1 cellular context compared by ENCODE assay signal in the genomic region with DNA sequence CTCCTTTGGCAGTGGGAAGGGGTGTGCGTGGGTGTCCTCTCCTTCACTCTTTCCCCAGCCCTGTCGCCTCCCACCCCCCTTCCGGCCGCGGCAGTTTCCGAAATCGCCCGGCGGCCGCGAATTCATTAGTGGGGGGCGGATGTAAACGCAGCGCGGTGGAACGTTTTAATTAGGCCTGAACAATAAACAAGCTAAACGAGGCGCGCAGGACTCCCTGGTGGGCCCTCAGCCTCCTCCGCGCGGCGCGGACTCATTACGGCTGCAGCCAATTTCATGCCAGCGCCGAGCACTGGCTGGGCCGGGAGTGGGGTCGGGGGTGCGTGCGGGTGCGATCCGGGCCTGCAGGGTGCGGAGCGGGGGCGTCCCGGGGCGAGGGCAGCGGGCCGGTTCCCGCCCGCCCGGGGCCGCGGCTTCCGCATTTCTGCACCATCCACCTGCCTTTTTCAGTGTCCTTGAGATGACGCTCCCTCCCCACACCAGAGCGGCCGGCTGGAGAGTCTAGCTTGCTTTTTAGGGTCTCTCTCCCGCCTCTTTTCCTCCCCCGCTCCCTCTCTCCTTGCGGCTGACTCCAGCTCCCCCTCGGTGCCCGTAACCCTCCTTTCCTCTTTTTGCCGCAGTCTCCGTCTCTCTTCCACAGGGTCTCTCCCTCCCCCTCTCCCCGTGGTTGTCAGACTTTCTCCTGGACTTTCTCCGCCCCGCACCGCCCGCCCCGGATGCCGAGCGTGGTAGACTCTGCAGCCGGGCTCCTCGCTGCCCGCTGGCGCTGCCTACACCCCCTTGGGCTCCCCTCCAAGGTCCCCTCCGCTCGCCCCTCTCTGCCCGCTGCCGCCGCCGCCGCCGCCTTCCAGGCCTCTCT.
TF ChIP-seq lines count a peak whose summit lies in the region.

A gene (minus strand): TSS at position 644 of the 856 bp plus-strand sequence.

TF ChIP-seq in GM12878, 131 proteins besides CTCF, POLR2A, EP300 and RAD21 (continued from another document and continues in another):
- TF ChIP-seq, protein P1, sequence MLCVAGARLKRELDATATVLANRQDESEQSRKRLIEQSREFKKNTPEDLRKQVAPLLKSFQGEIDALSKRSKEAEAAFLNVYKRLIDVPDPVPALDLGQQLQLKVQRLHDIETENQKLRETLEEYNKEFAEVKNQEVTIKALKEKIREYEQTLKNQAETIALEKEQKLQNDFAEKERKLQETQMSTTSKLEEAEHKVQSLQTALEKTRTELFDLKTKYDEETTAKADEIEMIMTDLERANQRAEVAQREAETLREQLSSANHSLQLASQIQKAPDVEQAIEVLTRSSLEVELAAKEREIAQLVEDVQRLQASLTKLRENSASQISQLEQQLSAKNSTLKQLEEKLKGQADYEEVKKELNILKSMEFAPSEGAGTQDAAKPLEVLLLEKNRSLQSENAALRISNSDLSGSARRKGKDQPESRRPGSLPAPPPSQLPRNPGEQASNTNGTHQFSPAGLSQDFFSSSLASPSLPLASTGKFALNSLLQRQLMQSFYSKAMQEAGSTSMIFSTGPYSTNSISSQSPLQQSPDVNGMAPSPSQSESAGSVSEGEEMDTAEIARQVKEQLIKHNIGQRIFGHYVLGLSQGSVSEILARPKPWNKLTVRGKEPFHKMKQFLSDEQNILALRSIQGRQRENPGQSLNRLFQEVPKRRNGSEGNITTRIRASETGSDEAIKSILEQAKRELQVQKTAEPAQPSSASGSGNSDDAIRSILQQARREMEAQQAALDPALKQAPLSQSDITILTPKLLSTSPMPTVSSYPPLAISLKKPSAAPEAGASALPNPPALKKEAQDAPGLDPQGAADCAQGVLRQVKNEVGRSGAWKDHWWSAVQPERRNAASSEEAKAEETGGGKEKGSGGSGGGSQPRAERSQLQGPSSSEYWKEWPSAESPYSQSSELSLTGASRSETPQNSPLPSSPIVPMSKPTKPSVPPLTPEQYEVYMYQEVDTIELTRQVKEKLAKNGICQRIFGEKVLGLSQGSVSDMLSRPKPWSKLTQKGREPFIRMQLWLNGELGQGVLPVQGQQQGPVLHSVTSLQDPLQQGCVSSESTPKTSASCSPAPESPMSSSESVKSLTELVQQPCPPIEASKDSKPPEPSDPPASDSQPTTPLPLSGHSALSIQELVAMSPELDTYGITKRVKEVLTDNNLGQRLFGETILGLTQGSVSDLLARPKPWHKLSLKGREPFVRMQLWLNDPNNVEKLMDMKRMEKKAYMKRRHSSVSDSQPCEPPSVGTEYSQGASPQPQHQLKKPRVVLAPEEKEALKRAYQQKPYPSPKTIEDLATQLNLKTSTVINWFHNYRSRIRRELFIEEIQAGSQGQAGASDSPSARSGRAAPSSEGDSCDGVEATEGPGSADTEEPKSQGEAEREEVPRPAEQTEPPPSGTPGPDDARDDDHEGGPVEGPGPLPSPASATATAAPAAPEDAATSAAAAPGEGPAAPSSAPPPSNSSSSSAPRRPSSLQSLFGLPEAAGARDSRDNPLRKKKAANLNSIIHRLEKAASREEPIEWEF (IDR thresholded peaks at IDR 0.05; ENCODE audit: insufficient replicate concordance, low read depth, low read length): no peak
- TF ChIP-seq STAT3 (IDR thresholded peaks at IDR 0.05; ENCODE audit: low read depth, low read length) (no peak), ZNF24 (IDR thresholded peaks at IDR 0.05) (peak; percentile 60; the same call in 1 of the 2 replicates), WRNIP1 (IDR thresholded peaks at IDR 0.05; ENCODE audit: borderline replicate concordance, low read depth, low read length) (no peak), RELA (IDR thresholded peaks at IDR 0.05; ENCODE audit: borderline replicate concordance, partially characterized antibody) (no peak), TCF7 (IDR thresholded peaks at IDR 0.05; ENCODE audit: borderline replicate concordance) (no peak), IKZF2 (IDR thresholded peaks at IDR 0.05) (peak; percentile 6 to 38; a peak in 2 of 4 replicates), PAX8 (IDR thresholded peaks at IDR 0.05) (no peak), CHD1 (IDR thresholded peaks at IDR 0.05; ENCODE audit: low read depth, low read length) (no peak), RB1 (IDR thresholded peaks at IDR 0.05; ENCODE audit: borderline replicate concordance) (peak; percentile 78; the same call in 1 of the 2 replicates), ZNF622 (IDR thresholded peaks at IDR 0.05) (no peak), IRF4 (IDR thresholded peaks at IDR 0.05; ENCODE audit: low read depth, low read length) (no peak), CEBPB (IDR thresholded peaks at IDR 0.05; ENCODE audit: borderline replicate concordance in 1 of 2, low read depth in 2 of 2, low read length in 2 of 2) (no peak), NR2C2 (IDR thresholded peaks at IDR 0.05; ENCODE audit: borderline replicate concordance, control insufficient read depth, insufficient read length, low read depth) (no peak), MEF2A (IDR thresholded peaks at IDR 0.05; ENCODE audit: insufficient read depth, low read depth, low read length) (no peak), SMARCA5 (IDR thresholded peaks at IDR 0.05) (peak; percentile 34; the same call in 1 of the 2 replicates), HCFC1 (IDR thresholded peaks at IDR 0.05; ENCODE audit: low read length) (no peak), RCOR1 (conservative IDR thresholded peaks at IDR 0.05; ENCODE audit: low read depth, low read length) (no peak), SMC3 (IDR thresholded peaks at IDR 0.05; ENCODE audit: borderline replicate concordance, low read length) (no peak), POLR2AphosphoS5 (IDR thresholded peaks at IDR 0.05; ENCODE audit: low read length) (peak; percentile 41; the same call in 1 of the 2 replicates), SMAD5 (IDR thresholded peaks at IDR 0.05; ENCODE audit: low read depth) (no peak), NFYA (IDR thresholded peaks at IDR 0.05; ENCODE audit: borderline replicate concordance, low read depth, low read length) (no peak), NFIC (IDR thresholded peaks at IDR 0.05; ENCODE audit: low read depth, low read length) (no peak), TAF1 (IDR thresholded peaks at IDR 0.05; ENCODE audit: borderline replicate concordance, low read depth, low read length) (no peak; the same call in 1 of the 2 replicates), PAX5 (IDR thresholded peaks at IDR 0.05; ENCODE audit: borderline replicate concordance, low read depth, low read length) (peak; percentile 95; the same call in 1 of the 2 replicates), CREM (IDR thresholded peaks at IDR 0.05; ENCODE audit: low read depth) (no peak; the same call in 1 of the 2 replicates)
- TF ChIP-seq, protein P2, sequence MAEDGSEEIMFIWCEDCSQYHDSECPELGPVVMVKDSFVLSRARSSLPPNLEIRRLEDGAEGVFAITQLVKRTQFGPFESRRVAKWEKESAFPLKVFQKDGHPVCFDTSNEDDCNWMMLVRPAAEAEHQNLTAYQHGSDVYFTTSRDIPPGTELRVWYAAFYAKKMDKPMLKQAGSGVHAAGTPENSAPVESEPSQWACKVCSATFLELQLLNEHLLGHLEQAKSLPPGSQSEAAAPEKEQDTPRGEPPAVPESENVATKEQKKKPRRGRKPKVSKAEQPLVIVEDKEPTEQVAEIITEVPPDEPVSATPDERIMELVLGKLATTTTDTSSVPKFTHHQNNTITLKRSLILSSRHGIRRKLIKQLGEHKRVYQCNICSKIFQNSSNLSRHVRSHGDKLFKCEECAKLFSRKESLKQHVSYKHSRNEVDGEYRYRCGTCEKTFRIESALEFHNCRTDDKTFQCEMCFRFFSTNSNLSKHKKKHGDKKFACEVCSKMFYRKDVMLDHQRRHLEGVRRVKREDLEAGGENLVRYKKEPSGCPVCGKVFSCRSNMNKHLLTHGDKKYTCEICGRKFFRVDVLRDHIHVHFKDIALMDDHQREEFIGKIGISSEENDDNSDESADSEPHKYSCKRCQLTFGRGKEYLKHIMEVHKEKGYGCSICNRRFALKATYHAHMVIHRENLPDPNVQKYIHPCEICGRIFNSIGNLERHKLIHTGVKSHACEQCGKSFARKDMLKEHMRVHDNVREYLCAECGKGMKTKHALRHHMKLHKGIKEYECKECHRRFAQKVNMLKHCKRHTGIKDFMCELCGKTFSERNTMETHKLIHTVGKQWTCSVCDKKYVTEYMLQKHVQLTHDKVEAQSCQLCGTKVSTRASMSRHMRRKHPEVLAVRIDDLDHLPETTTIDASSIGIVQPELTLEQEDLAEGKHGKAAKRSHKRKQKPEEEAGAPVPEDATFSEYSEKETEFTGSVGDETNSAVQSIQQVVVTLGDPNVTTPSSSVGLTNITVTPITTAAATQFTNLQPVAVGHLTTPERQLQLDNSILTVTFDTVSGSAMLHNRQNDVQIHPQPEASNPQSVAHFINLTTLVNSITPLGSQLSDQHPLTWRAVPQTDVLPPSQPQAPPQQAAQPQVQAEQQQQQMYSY (CRISPR knock-in tag; IDR thresholded peaks at IDR 0.05): no peak
- TF ChIP-seq, protein P3, sequence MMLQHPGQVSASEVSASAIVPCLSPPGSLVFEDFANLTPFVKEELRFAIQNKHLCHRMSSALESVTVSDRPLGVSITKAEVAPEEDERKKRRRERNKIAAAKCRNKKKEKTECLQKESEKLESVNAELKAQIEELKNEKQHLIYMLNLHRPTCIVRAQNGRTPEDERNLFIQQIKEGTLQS (IDR thresholded peaks at IDR 0.05; ENCODE audit: borderline replicate concordance, extremely low read depth, low read depth, low read length): no peak
- TF ChIP-seq, protein P4, sequence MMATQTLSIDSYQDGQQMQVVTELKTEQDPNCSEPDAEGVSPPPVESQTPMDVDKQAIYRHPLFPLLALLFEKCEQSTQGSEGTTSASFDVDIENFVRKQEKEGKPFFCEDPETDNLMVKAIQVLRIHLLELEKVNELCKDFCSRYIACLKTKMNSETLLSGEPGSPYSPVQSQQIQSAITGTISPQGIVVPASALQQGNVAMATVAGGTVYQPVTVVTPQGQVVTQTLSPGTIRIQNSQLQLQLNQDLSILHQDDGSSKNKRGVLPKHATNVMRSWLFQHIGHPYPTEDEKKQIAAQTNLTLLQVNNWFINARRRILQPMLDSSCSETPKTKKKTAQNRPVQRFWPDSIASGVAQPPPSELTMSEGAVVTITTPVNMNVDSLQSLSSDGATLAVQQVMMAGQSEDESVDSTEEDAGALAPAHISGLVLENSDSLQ (IDR thresholded peaks at IDR 0.05): no peak
- TF ChIP-seq, protein P5, sequence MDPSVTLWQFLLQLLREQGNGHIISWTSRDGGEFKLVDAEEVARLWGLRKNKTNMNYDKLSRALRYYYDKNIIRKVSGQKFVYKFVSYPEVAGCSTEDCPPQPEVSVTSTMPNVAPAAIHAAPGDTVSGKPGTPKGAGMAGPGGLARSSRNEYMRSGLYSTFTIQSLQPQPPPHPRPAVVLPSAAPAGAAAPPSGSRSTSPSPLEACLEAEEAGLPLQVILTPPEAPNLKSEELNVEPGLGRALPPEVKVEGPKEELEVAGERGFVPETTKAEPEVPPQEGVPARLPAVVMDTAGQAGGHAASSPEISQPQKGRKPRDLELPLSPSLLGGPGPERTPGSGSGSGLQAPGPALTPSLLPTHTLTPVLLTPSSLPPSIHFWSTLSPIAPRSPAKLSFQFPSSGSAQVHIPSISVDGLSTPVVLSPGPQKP (IDR thresholded peaks at IDR 0.05; ENCODE audit: low read depth, low read length): no peak
- TF ChIP-seq, protein P6, sequence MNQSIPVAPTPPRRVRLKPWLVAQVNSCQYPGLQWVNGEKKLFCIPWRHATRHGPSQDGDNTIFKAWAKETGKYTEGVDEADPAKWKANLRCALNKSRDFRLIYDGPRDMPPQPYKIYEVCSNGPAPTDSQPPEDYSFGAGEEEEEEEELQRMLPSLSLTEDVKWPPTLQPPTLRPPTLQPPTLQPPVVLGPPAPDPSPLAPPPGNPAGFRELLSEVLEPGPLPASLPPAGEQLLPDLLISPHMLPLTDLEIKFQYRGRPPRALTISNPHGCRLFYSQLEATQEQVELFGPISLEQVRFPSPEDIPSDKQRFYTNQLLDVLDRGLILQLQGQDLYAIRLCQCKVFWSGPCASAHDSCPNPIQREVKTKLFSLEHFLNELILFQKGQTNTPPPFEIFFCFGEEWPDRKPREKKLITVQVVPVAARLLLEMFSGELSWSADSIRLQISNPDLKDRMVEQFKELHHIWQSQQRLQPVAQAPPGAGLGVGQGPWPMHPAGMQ (IDR thresholded peaks at IDR 0.05; ENCODE audit: borderline replicate concordance): no peak
- TF ChIP-seq, protein P7, sequence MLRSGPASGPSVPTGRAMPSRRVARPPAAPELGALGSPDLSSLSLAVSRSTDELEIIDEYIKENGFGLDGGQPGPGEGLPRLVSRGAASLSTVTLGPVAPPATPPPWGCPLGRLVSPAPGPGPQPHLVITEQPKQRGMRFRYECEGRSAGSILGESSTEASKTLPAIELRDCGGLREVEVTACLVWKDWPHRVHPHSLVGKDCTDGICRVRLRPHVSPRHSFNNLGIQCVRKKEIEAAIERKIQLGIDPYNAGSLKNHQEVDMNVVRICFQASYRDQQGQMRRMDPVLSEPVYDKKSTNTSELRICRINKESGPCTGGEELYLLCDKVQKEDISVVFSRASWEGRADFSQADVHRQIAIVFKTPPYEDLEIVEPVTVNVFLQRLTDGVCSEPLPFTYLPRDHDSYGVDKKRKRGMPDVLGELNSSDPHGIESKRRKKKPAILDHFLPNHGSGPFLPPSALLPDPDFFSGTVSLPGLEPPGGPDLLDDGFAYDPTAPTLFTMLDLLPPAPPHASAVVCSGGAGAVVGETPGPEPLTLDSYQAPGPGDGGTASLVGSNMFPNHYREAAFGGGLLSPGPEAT (IDR thresholded peaks at IDR 0.05; ENCODE audit: low read depth): peak; percentile 56; the same call in 1 of the 2 replicates
- TF ChIP-seq, protein P8, sequence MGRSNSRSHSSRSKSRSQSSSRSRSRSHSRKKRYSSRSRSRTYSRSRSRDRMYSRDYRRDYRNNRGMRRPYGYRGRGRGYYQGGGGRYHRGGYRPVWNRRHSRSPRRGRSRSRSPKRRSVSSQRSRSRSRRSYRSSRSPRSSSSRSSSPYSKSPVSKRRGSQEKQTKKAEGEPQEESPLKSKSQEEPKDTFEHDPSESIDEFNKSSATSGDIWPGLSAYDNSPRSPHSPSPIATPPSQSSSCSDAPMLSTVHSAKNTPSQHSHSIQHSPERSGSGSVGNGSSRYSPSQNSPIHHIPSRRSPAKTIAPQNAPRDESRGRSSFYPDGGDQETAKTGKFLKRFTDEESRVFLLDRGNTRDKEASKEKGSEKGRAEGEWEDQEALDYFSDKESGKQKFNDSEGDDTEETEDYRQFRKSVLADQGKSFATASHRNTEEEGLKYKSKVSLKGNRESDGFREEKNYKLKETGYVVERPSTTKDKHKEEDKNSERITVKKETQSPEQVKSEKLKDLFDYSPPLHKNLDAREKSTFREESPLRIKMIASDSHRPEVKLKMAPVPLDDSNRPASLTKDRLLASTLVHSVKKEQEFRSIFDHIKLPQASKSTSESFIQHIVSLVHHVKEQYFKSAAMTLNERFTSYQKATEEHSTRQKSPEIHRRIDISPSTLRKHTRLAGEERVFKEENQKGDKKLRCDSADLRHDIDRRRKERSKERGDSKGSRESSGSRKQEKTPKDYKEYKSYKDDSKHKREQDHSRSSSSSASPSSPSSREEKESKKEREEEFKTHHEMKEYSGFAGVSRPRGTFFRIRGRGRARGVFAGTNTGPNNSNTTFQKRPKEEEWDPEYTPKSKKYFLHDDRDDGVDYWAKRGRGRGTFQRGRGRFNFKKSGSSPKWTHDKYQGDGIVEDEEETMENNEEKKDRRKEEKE (IDR thresholded peaks at IDR 0.05): no peak
